Comparison of ENCODE assay signal across 14 cellular contexts in the genomic region with DNA sequence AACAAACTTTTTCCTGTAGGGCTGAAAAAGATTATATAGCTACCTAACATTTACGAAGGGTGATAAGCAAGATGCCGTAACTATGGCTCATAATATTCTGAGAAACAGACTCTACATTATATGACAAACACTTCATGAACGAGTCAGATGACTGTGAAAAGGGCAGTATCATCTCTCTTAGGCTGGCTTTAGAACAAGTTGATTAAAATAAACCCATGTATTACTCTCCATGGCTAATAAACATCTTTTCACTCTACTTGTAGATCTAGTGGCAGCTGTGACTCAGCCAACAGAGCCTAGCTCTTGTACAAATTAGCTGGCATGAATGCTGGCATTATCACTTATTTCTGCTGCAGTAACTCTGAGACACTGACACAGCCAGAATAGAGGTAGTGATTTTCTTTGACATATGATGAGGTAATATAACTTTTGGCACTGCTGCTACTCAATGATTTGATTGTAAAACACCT. TPM values are rescaled to one million over a fixed set of nuclear protein-coding genes. Genes with fewer than 3 reads are reported as not detected.
DNase-seq lines count a peak whose midpoint lies in the region; ATAC-seq and TF ChIP-seq lines count a peak whose summit lies in the region.
"Had no signal": no experiment of that assay in that cellular context is flagged by ENCODE, and none has a peak within 500 bp of the region (broad histone marks: within the 10 kb centered on the region; RNA-seq: fewer than 3 reads in every experiment).

No MANE protein-coding gene starts in this region.

- H4K20me1 ChIP-seq in GM23338 (replicated peaks; ENCODE audit: insufficient read depth) = 0 out of 2 replicates have a peak, but pooled peaks cover 4% of the 10 kb centered on the region

- H3K4me1 Mint-ChIP-seq in activated naive CD8-positive, alpha-beta T cell treated with anti-CD3 and anti-CD28 coated beads, Interleukin-2, amount 50 U/mL, for 24 hours = no peaks in the 10 kb centered on the region
- no peaks in the 10 kb centered on the region for H3K4me1 Mint-ChIP-seq in activated naive CD8-positive, alpha-beta T cell treated with anti-CD3 and anti-CD28 coated beads for 36 hours
- H3K4me1 Mint-ChIP-seq in GM23338 = peaks cover 9% of the 10 kb centered on the region; the same call in 2 of the 3 replicates

- H3K36me3 ChIP-seq in stomach smooth muscle (ENCODE audit: control insufficient read depth in 2 of 2, insufficient read depth in 2 of 2, low read length in 2 of 2) (no peaks in the 10 kb centered on the region), uterus (no peaks in the 10 kb centered on the region), GM23338 (ENCODE audit: insufficient read depth) (no peaks in the 10 kb centered on the region)

- no peaks in the 10 kb centered on the region for H3K9me3 Mint-ChIP-seq in activated naive CD8-positive, alpha-beta T cell treated with anti-CD3 and anti-CD28 coated beads, Interleukin-2, amount 50 U/mL, for 24 hours
- H3K9me3 Mint-ChIP-seq in activated naive CD8-positive, alpha-beta T cell treated with anti-CD3 and anti-CD28 coated beads for 36 hours = no peaks in the 10 kb centered on the region
- no peaks in the 10 kb centered on the region for H3K9me3 Mint-ChIP-seq in GM23338
- H3K9me3 Mint-ChIP-seq: effector memory CD8-positive, alpha-beta T cell had no signal

- TF ChIP-seq CTCF in uterus (IDR thresholded peaks at IDR 0.05) (no peak), GM23338 (conservative IDR thresholded peaks at IDR 0.05; ENCODE audit: low read depth in 2 of 2) (no peak)

- TF ChIP-seq POLR2A in uterus (IDR thresholded peaks at IDR 0.05) = no peak

- 64% methylated on average over 3 of the region's 3 CpGs for WGBS in right cardiac atrium

- H3K9ac ChIP-seq in stomach smooth muscle (ENCODE audit: low read length in 2 of 2) = peak overlapping the region in 1 of 2 donors; percentile 2

- no peaks in the 10 kb centered on the region for H3K79me2 ChIP-seq in GM23338 (replicated peaks; ENCODE audit: insufficient read depth)

- H3K27me3 ChIP-seq in right cardiac atrium (ENCODE audit: control insufficient read depth, insufficient read depth) (no peaks in the 10 kb centered on the region), stomach smooth muscle (ENCODE audit: control insufficient read depth in 1 of 2, insufficient read depth in 2 of 2, low read length in 2 of 2) (no peaks in the 10 kb centered on the region), uterus (no peaks in the 10 kb centered on the region), GM23338 (ENCODE audit: insufficient read depth) (no peaks in the 10 kb centered on the region)

- no peak overlapping the region for H2AFZ ChIP-seq in GM23338

- H3K27ac ChIP-seq in right cardiac atrium (ENCODE audit: low read length) (no peak overlapping the region), stomach smooth muscle (ENCODE audit: low read length) (peak overlapping the region; percentile 18), uterus (no peak overlapping the region), GM23338 (ENCODE audit: low read depth) (no peak overlapping the region)

- no peaks in the 10 kb centered on the region for H3K36me3 Mint-ChIP-seq in activated naive CD8-positive, alpha-beta T cell treated with anti-CD3 and anti-CD28 coated beads, Interleukin-2, amount 50 U/mL, for 24 hours (ENCODE audit: low read depth)
- H3K36me3 Mint-ChIP-seq in activated naive CD8-positive, alpha-beta T cell treated with anti-CD3 and anti-CD28 coated beads for 36 hours = no peaks in the 10 kb centered on the region
- H3K36me3 Mint-ChIP-seq in GM23338 (ENCODE audit: low read depth) = no peaks in the 10 kb centered on the region

- peak; percentile 28 for ATAC-seq in activated naive CD8-positive, alpha-beta T cell treated with anti-CD3 and anti-CD28 coated beads, Interleukin-2, amount 50 U/mL, for 24 hours
- peak; percentile 37 to 56 for ATAC-seq in right cardiac atrium
- no peak for ATAC-seq in GM23338
- ATAC-seq: effector memory CD8-positive, alpha-beta T cell; left lobe of liver; Panc1 had no signal

- H3K4me1 ChIP-seq in right cardiac atrium (ENCODE audit: control insufficient read depth, insufficient read depth, low read length) (no peaks in the 10 kb centered on the region), stomach smooth muscle (ENCODE audit: control insufficient read depth, insufficient read depth, low read length) (peaks cover 14% of the 10 kb centered on the region), uterus (no peaks in the 10 kb centered on the region), GM23338 (ENCODE audit: insufficient read depth) (no peaks in the 10 kb centered on the region)

- intact Hi-C loops in right cardiac atrium (cut with DNase I) = loop anchor here in 1 of 4 donors (10.0 kb wide), 1 partner anchor 46 kb away; a partner anchor contains a TSS
- intact Hi-C loops in uterus (cut with DNase I; ENCODE audit: low total_unique reads) = no loop called here

- H3K4me2 ChIP-seq in GM23338 = no peak overlapping the region

- H3K9me2 ChIP-seq in GM23338 (ENCODE audit: insufficient read depth) = no peaks in the 10 kb centered on the region

- no peak overlapping the region for H3K27ac Mint-ChIP-seq in activated naive CD8-positive, alpha-beta T cell treated with anti-CD3 and anti-CD28 coated beads, Interleukin-2, amount 50 U/mL, for 24 hours
- H3K27ac Mint-ChIP-seq in activated naive CD8-positive, alpha-beta T cell treated with anti-CD3 and anti-CD28 coated beads for 36 hours = no peak overlapping the region
- no peak overlapping the region for H3K27ac Mint-ChIP-seq in GM23338
- H3K27ac Mint-ChIP-seq: effector memory CD8-positive, alpha-beta T cell had no signal

- H3K4me3 ChIP-seq in right cardiac atrium (ENCODE audit: low read length) = no peak overlapping the region
- peak overlapping the region in 1 of 2 donors; percentile 31 for H3K4me3 ChIP-seq in stomach smooth muscle (ENCODE audit: low read length in 2 of 2)
- H3K4me3 ChIP-seq in uterus = no peak overlapping the region
- H3K4me3 ChIP-seq in GM23338 = no peak overlapping the region

- no peaks in the 10 kb centered on the region for H3F3A ChIP-seq in GM23338 (replicated peaks; ENCODE audit: low read depth)

- no peaks in the 10 kb centered on the region for H3K27me3 Mint-ChIP-seq in activated naive CD8-positive, alpha-beta T cell treated with anti-CD3 and anti-CD28 coated beads, Interleukin-2, amount 50 U/mL, for 24 hours
- no peaks in the 10 kb centered on the region for H3K27me3 Mint-ChIP-seq in activated naive CD8-positive, alpha-beta T cell treated with anti-CD3 and anti-CD28 coated beads for 36 hours
- no peaks in the 10 kb centered on the region for H3K27me3 Mint-ChIP-seq in GM23338 (ENCODE audit: insufficient read depth, low read depth, poor library complexity)
- H3K27me3 Mint-ChIP-seq: effector memory CD8-positive, alpha-beta T cell had no signal

- H3K9me3 ChIP-seq in right cardiac atrium (ENCODE audit: control insufficient read depth, low read length) (no peaks in the 10 kb centered on the region), stomach smooth muscle (ENCODE audit: control insufficient read depth in 2 of 2, low read length in 2 of 2) (no peaks in the 10 kb centered on the region), uterus (no peaks in the 10 kb centered on the region)

- no peak overlapping the region for H3K4me3 Mint-ChIP-seq in activated naive CD8-positive, alpha-beta T cell treated with anti-CD3 and anti-CD28 coated beads, Interleukin-2, amount 50 U/mL, for 24 hours
- no peak overlapping the region for H3K4me3 Mint-ChIP-seq in activated naive CD8-positive, alpha-beta T cell treated with anti-CD3 and anti-CD28 coated beads for 36 hours
- no peak overlapping the region for H3K4me3 Mint-ChIP-seq in GM23338
- H3K4me3 Mint-ChIP-seq: effector memory CD8-positive, alpha-beta T cell had no signal

- no peak for DNase-seq in activated naive CD8-positive, alpha-beta T cell treated with anti-CD3 and anti-CD28 coated beads, Interleukin-2, amount 50 U/mL, for 24 hours
- no peak for DNase-seq in activated naive CD8-positive, alpha-beta T cell treated with anti-CD3 and anti-CD28 coated beads for 36 hours
- DNase-seq in amniotic epithelial cell (ENCODE audit: low read depth) = peak; percentile 35
- DNase-seq in right cardiac atrium = no peak
- no peak for DNase-seq in uterus
- no peak for DNase-seq in NCI-H345 (lab: John Stamatoyannopoulos, UW)
- DNase-seq in GM23338 (ENCODE audit: low spot score) = no peak
- DNase-seq: activated CD4-positive, alpha-beta T cell treated with anti-CD3 and anti-CD28 coated beads, Interleukin-2, amount 50 U/mL, for 4 hours; Calu3; effector memory CD8-positive, alpha-beta T cell; T-helper 2 cell had no signal

TF ChIP-seq in GM23338, 12 proteins besides CTCF, POLR2A, EP300 and RAD21 (continues in another document):
- TF ChIP-seq STAT1 (IDR thresholded peaks at IDR 0.05; ENCODE audit: unreplicated experiment) = no peak
- TF ChIP-seq POLR2AphosphoS5 (IDR thresholded peaks at IDR 0.05; ENCODE audit: low read depth) = no peak
- TF ChIP-seq ZNF114 (CRISPR knock-in tag; IDR thresholded peaks at IDR 0.05) = no peak
- TF ChIP-seq ZNF331 (CRISPR knock-in tag; IDR thresholded peaks at IDR 0.05; ENCODE audit: low read depth) = no peak
- no peak for TF ChIP-seq EZH2 (IDR thresholded peaks at IDR 0.05; ENCODE audit: low read depth, unreplicated experiment)
- no peak for TF ChIP-seq JUNB (IDR thresholded peaks at IDR 0.05; ENCODE audit: unreplicated experiment)
- no peak for TF ChIP-seq NANOG (IDR thresholded peaks at IDR 0.05; ENCODE audit: borderline replicate concordance)

RNA-seq across cellular contexts. Expression of a gene that starts 47.1 kb away (rescaled TPM):
- 1 to 10 TPM; 4.9 to 5.6 TPM for total RNA-seq in activated naive CD8-positive, alpha-beta T cell treated with anti-CD3 and anti-CD28 coated beads for 36 hours
- total RNA-seq in right cardiac atrium (10 to 100 TPM in 1 of 4 donors, 1 to 10 TPM in 3; 6.7 to 15.5 (median 7.4) TPM), uterus (10 to 100 TPM; 12.8 to 31.7 (median 15.3) TPM)
- polyA plus RNA-seq in right cardiac atrium (2.8 TPM), GM23338 (2016; fragmentation: Nextera tagmentation; extraction: Ambion mirVana) (5.2 and 6.8 TPM in 2 replicates)
- 20.6 and 22.7 TPM in 2 replicates for total RNA-seq in GM23338 (2014; rRNA removed; shearing (Covaris generic))
